Comparison of ENCODE assay signal across 25 cellular contexts in the genomic region with DNA sequence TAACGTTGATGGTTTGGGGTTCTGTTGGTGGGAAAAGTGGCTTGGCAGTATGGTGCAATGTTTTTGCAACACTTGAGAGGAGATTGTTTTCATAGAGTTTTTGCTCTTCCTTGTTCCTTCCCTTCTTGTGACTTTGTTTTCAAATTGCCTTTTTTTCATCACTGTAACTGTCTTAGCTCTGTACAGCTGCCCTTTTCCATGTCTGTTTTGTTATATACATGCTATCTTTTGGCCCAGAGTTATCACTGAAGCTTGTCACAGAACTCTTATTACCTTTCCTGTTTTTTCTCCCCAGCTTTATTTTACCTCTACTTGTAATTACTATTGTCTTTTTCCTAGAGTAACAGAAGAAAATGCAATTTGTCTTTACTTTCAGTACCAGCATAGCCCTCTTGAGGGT.
DNase-seq lines count a peak whose midpoint lies in the region; ATAC-seq and TF ChIP-seq lines count a peak whose summit lies in the region.
"Had no signal": no experiment of that assay in that cellular context is flagged by ENCODE, and none has a peak within 500 bp of the region (broad histone marks: within the 10 kb centered on the region; RNA-seq: fewer than 3 reads in every experiment).

No MANE protein-coding gene starts in this region.

- no peaks in the 10 kb centered on the region for H3K36me3 Mint-ChIP-seq in chondrocyte (ENCODE audit: low read depth)
- H3K36me3 Mint-ChIP-seq in activated CD4-positive, alpha-beta memory T cell treated with anti-CD3 and anti-CD28 coated beads for 36 hours, result peaks cover 13% of the 10 kb centered on the region

- H3K27ac ChIP-seq in right lobe of liver, result no peak overlapping the region
- H3K27ac ChIP-seq: GM23248, PC-9, RWPE1 had no signal

- H3K4me1 Mint-ChIP-seq in chondrocyte (ENCODE audit: low read depth), result peaks cover 35% of the 10 kb centered on the region
- no peaks in the 10 kb centered on the region for H3K4me1 Mint-ChIP-seq in activated CD4-positive, alpha-beta memory T cell treated with anti-CD3 and anti-CD28 coated beads for 36 hours (ENCODE audit: low read depth)

- DNase-seq in NOMO-1 treated with DMSO at 0.1 percent for 48 hours (lab: John Stamatoyannopoulos, UW; ENCODE audit: unreplicated experiment) (peak; percentile 4), NOMO-1 treated with dmso at 0.1 percent for 144 hours (lab: John Stamatoyannopoulos, UW; ENCODE audit: unreplicated experiment) (no peak), chondrocyte (ENCODE audit: low spot score) (no peak), right lobe of liver (no peak), GM10266 (ENCODE audit: extremely low spot score) (no peak)
- DNase-seq in stimulated activated CD4-positive, alpha-beta T cell treated with anti-CD3 and anti-CD28 coated beads, Interleukin-2, amount 100 ng/mL, for 48 hours, result no peak
- no peak for DNase-seq in activated CD4-positive, alpha-beta memory T cell treated with anti-CD3 and anti-CD28 coated beads for 36 hours
- DNase-seq: 8988T, COR-L47, DMS 273 treated with DMSO at 0.1 percent for 48 hours, GM23248, HCEC 1CT, NCI-H1105 treated with DMSO at 0.1 percent for 48 hours, NCI-H187, NCI-H2107, NCI-H2227 treated with DMSO at 0.1 percent for 48 hours, NCI-H510A treated with DMSO at 0.1 percent for 48 hours, NCI-H774, PC-9, SIG-M5 had no signal

- H3K9me3 Mint-ChIP-seq in chondrocyte (ENCODE audit: low read depth), result no peaks in the 10 kb centered on the region
- H3K9me3 Mint-ChIP-seq in activated CD4-positive, alpha-beta memory T cell treated with anti-CD3 and anti-CD28 coated beads for 36 hours, result no peaks in the 10 kb centered on the region

- H3K27ac Mint-ChIP-seq in chondrocyte (ENCODE audit: unreplicated experiment), result peak overlapping the region; percentile 69
- no peak overlapping the region for H3K27ac Mint-ChIP-seq in activated CD4-positive, alpha-beta memory T cell treated with anti-CD3 and anti-CD28 coated beads for 36 hours
- H3K27ac Mint-ChIP-seq: B cell had no signal

- ATAC-seq in right lobe of liver (peak in 3 of 4 donors; percentile 38 to 59 (median 42)), SK-N-SH treated with all-trans-retinoic acid at 6 μM for 48 hours (no peak)
- ATAC-seq: GM12878, K562 had no signal

- POLR2A ChIA-PET in activated CD4-positive, alpha-beta memory T cell treated with anti-CD3 and anti-CD28 coated beads for 36 hours (lab: Charles Lee), result no interaction called here

- no peak overlapping the region for H3K4me3 Mint-ChIP-seq in chondrocyte (ENCODE audit: unreplicated experiment)
- H3K4me3 Mint-ChIP-seq in activated CD4-positive, alpha-beta memory T cell treated with anti-CD3 and anti-CD28 coated beads for 36 hours, result no peak overlapping the region
- H3K4me3 Mint-ChIP-seq: B cell had no signal

- no peaks in the 10 kb centered on the region for H3K27me3 Mint-ChIP-seq in chondrocyte (ENCODE audit: low read depth)
- H3K27me3 Mint-ChIP-seq in activated CD4-positive, alpha-beta memory T cell treated with anti-CD3 and anti-CD28 coated beads for 36 hours, result no peaks in the 10 kb centered on the region
- H3K27me3 Mint-ChIP-seq: B cell had no signal

- no peak for TF ChIP-seq CTCF in chondrocyte (IDR thresholded peaks at IDR 0.05)
- no peak for TF ChIP-seq CTCF in right lobe of liver (IDR thresholded peaks at IDR 0.05)
- no peak for TF ChIP-seq CTCF in GM10266 (IDR thresholded peaks at IDR 0.05; ENCODE audit: control insufficient read depth, insufficient read depth, low read depth, missing control alignments)

- no peak for TF ChIP-seq POLR2A in right lobe of liver (IDR thresholded peaks at IDR 0.05)

- H3K27me3 ChIP-seq in right lobe of liver, result no peaks in the 10 kb centered on the region

- 55% methylated on average over 1 of the region's 1 CpG for WGBS in right lobe of liver (ENCODE audit: insufficient coverage, low coverage, low lambda C conversion rate, missing lambda C conversion rate)

- no peaks in the 10 kb centered on the region for H3K36me3 ChIP-seq in right lobe of liver

- peaks cover 0 to 4% (median 0%) of the 10 kb centered on the region in 4 donors for H3K4me1 ChIP-seq in right lobe of liver

- H3K4me3 ChIP-seq in right lobe of liver, result no peak overlapping the region
- H3K4me3 ChIP-seq: GM12878, GM23248, K562, PC-9 had no signal

- no peaks in the 10 kb centered on the region for H3K9me3 ChIP-seq in right lobe of liver

- intact Hi-C loops in right lobe of liver (cut with DNase I), result no loop called here
- intact Hi-C loops in activated CD4-positive, alpha-beta memory T cell treated with anti-CD3 and anti-CD28 coated beads for 36 hours (cut with micrococcal nuclease), result no loop called here

- CTCF ChIA-PET in activated CD4-positive, alpha-beta memory T cell treated with anti-CD3 and anti-CD28 coated beads for 36 hours (lab: Charles Lee), result no interaction called here

TF ChIP-seq in SK-N-SH treated with all-trans-retinoic acid at 6 μM for 48 hours, 23 proteins besides CTCF, POLR2A, EP300 and RAD21:
- TF ChIP-seq ESRRG (CRISPR knock-in tag; IDR thresholded peaks at IDR 0.05) (no peak), TCF4 (CRISPR knock-in tag; IDR thresholded peaks at IDR 0.05; ENCODE audit: borderline replicate concordance) (no peak), ZNF70 (CRISPR knock-in tag; IDR thresholded peaks at IDR 0.05) (no peak), ZFP30 (CRISPR knock-in tag; IDR thresholded peaks at IDR 0.05) (no peak), ZNF565 (CRISPR knock-in tag; conservative IDR thresholded peaks at IDR 0.05; ENCODE audit: low read depth) (no peak), RARB (CRISPR knock-in tag; IDR thresholded peaks at IDR 0.05) (no peak)
- TF ChIP-seq, protein P1, sequence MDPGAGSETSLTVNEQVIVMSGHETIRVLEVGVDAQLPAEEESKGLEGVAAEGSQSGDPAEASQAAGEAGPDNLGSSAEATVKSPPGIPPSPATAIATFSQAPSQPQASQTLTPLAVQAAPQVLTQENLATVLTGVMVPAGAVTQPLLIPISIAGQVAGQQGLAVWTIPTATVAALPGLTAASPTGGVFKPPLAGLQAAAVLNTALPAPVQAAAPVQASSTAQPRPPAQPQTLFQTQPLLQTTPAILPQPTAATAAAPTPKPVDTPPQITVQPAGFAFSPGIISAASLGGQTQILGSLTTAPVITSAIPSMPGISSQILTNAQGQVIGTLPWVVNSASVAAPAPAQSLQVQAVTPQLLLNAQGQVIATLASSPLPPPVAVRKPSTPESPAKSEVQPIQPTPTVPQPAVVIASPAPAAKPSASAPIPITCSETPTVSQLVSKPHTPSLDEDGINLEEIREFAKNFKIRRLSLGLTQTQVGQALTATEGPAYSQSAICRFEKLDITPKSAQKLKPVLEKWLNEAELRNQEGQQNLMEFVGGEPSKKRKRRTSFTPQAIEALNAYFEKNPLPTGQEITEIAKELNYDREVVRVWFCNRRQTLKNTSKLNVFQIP (CRISPR knock-in tag; IDR thresholded peaks at IDR 0.05; ENCODE audit: borderline replicate concordance, low read depth), result no peak
- TF ChIP-seq, protein P2, sequence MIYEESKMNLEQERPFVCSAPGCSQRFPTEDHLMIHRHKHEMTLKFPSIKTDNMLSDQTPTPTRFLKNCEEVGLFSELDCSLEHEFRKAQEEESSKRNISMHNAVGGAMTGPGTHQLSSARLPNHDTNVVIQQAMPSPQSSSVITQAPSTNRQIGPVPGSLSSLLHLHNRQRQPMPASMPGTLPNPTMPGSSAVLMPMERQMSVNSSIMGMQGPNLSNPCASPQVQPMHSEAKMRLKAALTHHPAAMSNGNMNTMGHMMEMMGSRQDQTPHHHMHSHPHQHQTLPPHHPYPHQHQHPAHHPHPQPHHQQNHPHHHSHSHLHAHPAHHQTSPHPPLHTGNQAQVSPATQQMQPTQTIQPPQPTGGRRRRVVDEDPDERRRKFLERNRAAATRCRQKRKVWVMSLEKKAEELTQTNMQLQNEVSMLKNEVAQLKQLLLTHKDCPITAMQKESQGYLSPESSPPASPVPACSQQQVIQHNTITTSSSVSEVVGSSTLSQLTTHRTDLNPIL (CRISPR knock-in tag; IDR thresholded peaks at IDR 0.05; ENCODE audit: low read depth), result no peak
